ENCODE assay signal across 8 cellular contexts in genomic region chr1:90133133-90133532, GRCh38.
DNase-seq lines count a peak whose midpoint lies in the region; ATAC-seq and TF ChIP-seq lines count a peak whose summit lies in the region.

No MANE protein-coding gene starts in this region.

- no peak overlapping the region for H3K4me3 Mint-ChIP-seq in activated T-helper 2 cell treated with anti-CD3 and anti-CD28 coated beads, Interferon-gamma antibody, Interleukin-2, Interleukin-4, amounts not matched to agents 10 μg/mL and 5 μg/mL and 100 μg/mL, durations not matched to agents 14 hours and 24 hours and 36 hours (ENCODE audit: low read depth)
- no peak overlapping the region for H3K4me3 Mint-ChIP-seq in natural killer cell

- H3K27ac ChIP-seq in transverse colon, result no peak overlapping the region

- H3K27ac Mint-ChIP-seq in activated T-helper 2 cell treated with anti-CD3 and anti-CD28 coated beads, Interferon-gamma antibody, Interleukin-2, Interleukin-4, amounts not matched to agents 10 μg/mL and 5 μg/mL and 100 μg/mL, durations not matched to agents 14 hours and 24 hours and 36 hours, result no peak overlapping the region
- no peak overlapping the region for H3K27ac Mint-ChIP-seq in natural killer cell

- H3K9me3 Mint-ChIP-seq in activated T-helper 2 cell treated with anti-CD3 and anti-CD28 coated beads, Interferon-gamma antibody, Interleukin-2, Interleukin-4, amounts not matched to agents 10 μg/mL and 5 μg/mL and 100 μg/mL, durations not matched to agents 14 hours and 24 hours and 36 hours, result no peaks in the 10 kb centered on the region
- H3K9me3 Mint-ChIP-seq in natural killer cell, result no peaks in the 10 kb centered on the region

- peak; percentile 65 for TF ChIP-seq CTCF in LNCaP clone FGC (IDR thresholded peaks at IDR 0.05; ENCODE audit: control insufficient read depth, extremely low read depth, insufficient read depth)
- TF ChIP-seq CTCF in transverse colon (IDR thresholded peaks at IDR 0.05), result peak; percentile 17 to 58 (median 54)
- no peak for TF ChIP-seq CTCF in natural killer cell (IDR thresholded peaks at IDR 0.05)

- H3K4me1 ChIP-seq in transverse colon, result no peaks in the 10 kb centered on the region

- DNase-seq in G401 (ENCODE audit: low spot score), result peak; percentile 82
- no peak for DNase-seq in LNCaP clone FGC (ENCODE audit: low read depth)
- peak; percentile 73 for DNase-seq in RPMI8226
- DNase-seq in foreskin melanocyte, result peak; percentile 27
- DNase-seq in transverse colon, result peak; percentile 23
- no peak for DNase-seq in activated T-helper 2 cell treated with anti-CD3 and anti-CD28 coated beads, Interferon-gamma antibody, Interleukin-2, Interleukin-4, amounts not matched to agents 10 μg/mL and 5 μg/mL and 100 μg/mL, durations not matched to agents 14 hours and 24 hours and 36 hours (ENCODE audit: low spot score)
- DNase-seq in natural killer cell, result no peak
- DNase-seq in HuH-7.5 (ENCODE audit: low spot score), result no peak

- 6 to 20% methylated on average over 1 to 2 of the region's 2 CpGs for WGBS in transverse colon (ENCODE audit: low coverage in 1 of 2), 2 donors

- no peaks in the 10 kb centered on the region for H3K36me3 ChIP-seq in transverse colon

- no peaks in the 10 kb centered on the region for H3K27me3 ChIP-seq in transverse colon

- intact Hi-C loops in transverse colon (cut with DNase I; ENCODE audit: low total_unique reads), result no loop called here
- intact Hi-C loops in activated T-helper 2 cell treated with anti-CD3 and anti-CD28 coated beads, Interferon-gamma antibody, Interleukin-2, Interleukin-4, amounts not matched to agents 10 μg/mL and 5 μg/mL and 100 μg/mL, durations not matched to agents 14 hours and 24 hours and 36 hours (cut with micrococcal nuclease), result no loop called here
- intact Hi-C loops in natural killer cell (cut with micrococcal nuclease), result no loop called here

- no peaks in the 10 kb centered on the region for H3K36me3 Mint-ChIP-seq in activated T-helper 2 cell treated with anti-CD3 and anti-CD28 coated beads, Interferon-gamma antibody, Interleukin-2, Interleukin-4, amounts not matched to agents 10 μg/mL and 5 μg/mL and 100 μg/mL, durations not matched to agents 14 hours and 24 hours and 36 hours (ENCODE audit: low read depth)
- H3K36me3 Mint-ChIP-seq in natural killer cell, result no peaks in the 10 kb centered on the region

- peaks cover 8% of the 10 kb centered on the region for H3K27me3 Mint-ChIP-seq in activated T-helper 2 cell treated with anti-CD3 and anti-CD28 coated beads, Interferon-gamma antibody, Interleukin-2, Interleukin-4, amounts not matched to agents 10 μg/mL and 5 μg/mL and 100 μg/mL, durations not matched to agents 14 hours and 24 hours and 36 hours (ENCODE audit: low read depth)
- H3K27me3 Mint-ChIP-seq in natural killer cell (ENCODE audit: low read depth in 2 of 2), result peaks cover 19% of the 10 kb centered on the region in 2 donors

- peaks cover 0 to 3% of the 10 kb centered on the region in 2 donors for H3K9me3 ChIP-seq in transverse colon

- ATAC-seq in natural killer cell, result no peak

- H3K4me3 ChIP-seq in LNCaP clone FGC (ENCODE audit: low read depth, low read length) (no peak overlapping the region), transverse colon (no peak overlapping the region)

- TF ChIP-seq POLR2A in transverse colon (IDR thresholded peaks at IDR 0.05), result no peak

- H3K4me1 Mint-ChIP-seq in activated T-helper 2 cell treated with anti-CD3 and anti-CD28 coated beads, Interferon-gamma antibody, Interleukin-2, Interleukin-4, amounts not matched to agents 10 μg/mL and 5 μg/mL and 100 μg/mL, durations not matched to agents 14 hours and 24 hours and 36 hours (ENCODE audit: low read depth), result no peaks in the 10 kb centered on the region
- no peaks in the 10 kb centered on the region for H3K4me1 Mint-ChIP-seq in natural killer cell

- in situ Hi-C loops in G401 (cut with HindIII; ENCODE audit: low sequenced_read_pairs) (no loop called here), transverse colon (cut with MboI; ENCODE audit: low pct_ligation_motif_present in 1 of 4, low pct_unique_long_range_greater_than_20kb in 1 of 4, low sequenced_read_pairs in 3 of 4) (no loop called here)

- no peak for TF ChIP-seq EP300 in transverse colon (IDR thresholded peaks at IDR 0.05; ENCODE audit: low read depth)

Comparison
In these comparisons a context has a peak if more than half of its experiments do, and no peak if none do; other contexts are left out.
1. DNase-seq: peak in G401 (single experiment), RPMI8226 (single experiment), foreskin melanocyte (single experiment) and transverse colon (single experiment); none in LNCaP clone FGC (single experiment), activated T-helper 2 cell treated with anti-CD3 and anti-CD28 coated beads, Interferon-gamma antibody, Interleukin-2, Interleukin-4, amounts not matched to agents 10 μg/mL and 5 μg/mL and 100 μg/mL, durations not matched to agents 14 hours and 24 hours and 36 hours (single experiment), natural killer cell (single experiment) and HuH-7.5 (single experiment).